Comparison of ENCODE assay signal across 8 cellular contexts in genomic region chr11:75349540-75350116, GRCh38. TPM values are rescaled to one million over a fixed set of nuclear protein-coding genes. Genes with fewer than 3 reads are reported as not detected.
DNase-seq lines count a peak whose midpoint lies in the region; ATAC-seq lines count a peak whose summit lies in the region.

No MANE protein-coding gene starts in this region.

- H3K9me3 Mint-ChIP-seq in activated T-helper 17 cell treated with anti-CD3 and anti-CD28 coated beads, Interleukin-2, amount 50 U/mL, for 72 hours: no peaks in the 10 kb centered on the region

- H3K27me3 ChIP-seq in stomach smooth muscle (ENCODE audit: control insufficient read depth in 1 of 2, insufficient read depth in 2 of 2, low read length in 2 of 2): no peaks in the 10 kb centered on the region

- H3K4me3 ChIP-seq in stomach smooth muscle (ENCODE audit: low read length in 2 of 2): peak overlapping the region; percentile 98 to 99

- H3K9ac ChIP-seq in stomach smooth muscle (ENCODE audit: low read length in 2 of 2): peak overlapping the region; percentile 87 to 91

- H3K4me1 Mint-ChIP-seq in activated T-helper 17 cell treated with anti-CD3 and anti-CD28 coated beads, Interleukin-2, amount 50 U/mL, for 72 hours: peaks cover 27% of the 10 kb centered on the region

- peaks cover 72% of the 10 kb centered on the region for H3K4me1 ChIP-seq in stomach smooth muscle (ENCODE audit: control insufficient read depth, insufficient read depth, low read length)

- no peaks in the 10 kb centered on the region for H3K36me3 Mint-ChIP-seq in activated T-helper 17 cell treated with anti-CD3 and anti-CD28 coated beads, Interleukin-2, amount 50 U/mL, for 72 hours (ENCODE audit: low read depth)

- DNase-seq in NCI-H2196 (lab: John Stamatoyannopoulos, UW; ENCODE audit: unreplicated experiment) (peak; percentile 29), NCI-H2196 treated with DMSO at 0.1 percent for 48 hours (lab: John Stamatoyannopoulos, UW; ENCODE audit: unreplicated experiment) (no peak), islet precursor cell (peak; percentile 86), NCI-H2029 treated with DMSO at 0.1 percent for 48 hours (lab: John Stamatoyannopoulos, UW) (no peak), RKO (ENCODE audit: low spot score) (no peak)

- peak overlapping the region; percentile 92 for H3K27ac ChIP-seq in stomach smooth muscle (ENCODE audit: low read length)

- H3K27ac Mint-ChIP-seq in activated T-helper 17 cell treated with anti-CD3 and anti-CD28 coated beads, Interleukin-2, amount 50 U/mL, for 72 hours: peak overlapping the region; percentile 77

- no peak for ATAC-seq in activated T-helper 17 cell treated with anti-CD3 and anti-CD28 coated beads, Interleukin-2, amount 50 U/mL, for 72 hours (replicated peaks)
- no peak for ATAC-seq in GM18907 (IDR thresholded peaks at IDR 0.05; ENCODE audit: unreplicated experiment)

- H3K27me3 Mint-ChIP-seq in activated T-helper 17 cell treated with anti-CD3 and anti-CD28 coated beads, Interleukin-2, amount 50 U/mL, for 72 hours: no peaks in the 10 kb centered on the region

- H3K36me3 ChIP-seq in stomach smooth muscle (ENCODE audit: control insufficient read depth in 2 of 2, insufficient read depth in 2 of 2, low read length in 2 of 2): no peaks in the 10 kb centered on the region

- H3K4me3 Mint-ChIP-seq in activated T-helper 17 cell treated with anti-CD3 and anti-CD28 coated beads, Interleukin-2, amount 50 U/mL, for 72 hours: peak overlapping the region; percentile 89

- no peaks in the 10 kb centered on the region for H3K9me3 ChIP-seq in stomach smooth muscle (ENCODE audit: control insufficient read depth in 2 of 2, low read length in 2 of 2)

RNA-seq across cellular contexts. Expression of gene ARRB1, which starts 1.8 kb away (rescaled TPM):
- 10 to 100 TPM; 10.7 to 14.7 TPM for total RNA-seq in activated T-helper 17 cell treated with anti-CD3 and anti-CD28 coated beads, Interleukin-2, amount 50 U/mL, for 72 hours

RNA-seq across cellular contexts. Expression of gene RPS3, which starts 49.7 kb away (rescaled TPM):
- total RNA-seq in activated T-helper 17 cell treated with anti-CD3 and anti-CD28 coated beads, Interleukin-2, amount 50 U/mL, for 72 hours: 1,000 to 10,000 TPM; 4,623 to 5,372 TPM

Comparison
In these comparisons a context has a peak if more than half of its experiments do, and no peak if none do; other contexts are left out.
1. DNase-seq: peak in NCI-H2196 (single experiment) and islet precursor cell (single experiment); none in NCI-H2196 treated with DMSO at 0.1 percent for 48 hours (single experiment), NCI-H2029 treated with DMSO at 0.1 percent for 48 hours (single experiment) and RKO (single experiment).